In the genomic region with DNA sequence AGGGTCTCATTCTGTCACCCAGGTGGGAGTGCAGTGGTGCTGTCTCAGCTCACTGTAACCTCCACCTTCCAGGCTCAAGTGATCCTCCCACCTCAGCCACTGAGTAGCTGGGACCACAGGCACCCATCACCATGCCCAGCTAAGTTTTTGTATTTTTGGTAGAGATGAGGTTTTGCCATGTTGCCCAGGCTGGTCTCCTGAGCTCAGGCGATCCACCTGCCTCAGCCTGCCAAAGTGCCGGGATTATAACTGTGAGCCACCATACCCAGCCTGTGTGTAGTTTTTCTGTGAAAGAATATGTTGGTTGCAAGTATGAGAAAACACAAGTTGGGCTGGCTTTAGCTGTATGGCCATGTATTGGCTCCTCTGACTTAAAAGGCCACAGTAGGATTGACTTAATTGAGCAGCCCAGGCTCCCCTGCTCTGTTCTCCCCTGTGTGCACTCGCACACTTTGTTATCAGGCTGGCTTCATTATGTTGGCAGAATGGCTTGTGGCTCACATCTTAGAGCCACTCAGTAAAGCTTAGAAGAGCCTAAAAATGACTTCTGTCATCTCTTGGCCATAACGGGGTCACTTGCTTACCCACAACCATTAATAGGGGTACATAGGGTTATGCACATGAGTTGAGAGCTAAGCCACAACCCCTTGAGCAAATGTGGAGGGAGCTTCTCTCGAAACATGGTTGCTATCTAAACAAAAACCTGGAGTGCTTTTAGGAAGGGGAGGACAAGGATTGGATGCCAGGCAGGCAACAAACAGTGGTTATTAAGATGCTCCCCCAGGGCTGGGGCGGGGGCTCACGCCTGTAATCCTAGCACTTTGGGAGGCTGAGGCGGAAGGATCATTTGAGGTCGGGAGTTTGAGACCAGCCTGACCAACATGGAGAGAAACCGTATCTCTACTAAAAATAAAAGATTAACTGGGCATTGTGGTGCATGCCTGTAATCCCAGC, we compare ENCODE assay signal across 12 cellular contexts. TPM values are rescaled to one million over a fixed set of nuclear protein-coding genes. Genes with fewer than 3 reads are reported as not detected.
DNase-seq lines count a peak whose midpoint lies in the region; ATAC-seq and TF ChIP-seq lines count a peak whose summit lies in the region.
"Had no signal": no experiment of that assay in that cellular context is flagged by ENCODE, and none has a peak within 500 bp of the region (broad histone marks: within the 10 kb centered on the region; RNA-seq: fewer than 3 reads in every experiment).

No MANE protein-coding gene starts in this region.

- 80 to 89% methylated on average over 10 of the region's 10 CpGs for WGBS in lung, 2 donors
- WGBS in transverse colon (ENCODE audit: low coverage in 1 of 2), 2 donors: 79 to 93% methylated on average over 5 to 10 of the region's 10 CpGs

- no peak for TF ChIP-seq POLR2A in transverse colon (IDR thresholded peaks at IDR 0.05)

- H3K27ac ChIP-seq in lung (ENCODE audit: low read depth in 1 of 2, low read length in 1 of 2) (peak overlapping the region in 1 of 2 donors; percentile 4), transverse colon (peak overlapping the region in 3 of 4 donors; percentile 42 to 61 (median 60))

- peak overlapping the region; percentile 22 for H3K27ac Mint-ChIP-seq in activated naive CD4-positive, alpha-beta T cell treated with anti-CD3 and anti-CD28 coated beads, Interleukin-2, amount 10 ng/mL, durations not matched to agents 7 days and 5 days
- H3K27ac Mint-ChIP-seq in activated naive CD8-positive, alpha-beta T cell treated with anti-CD3 and anti-CD28 coated beads for 36 hours: peak overlapping the region; percentile 69

- H3K4me1 Mint-ChIP-seq in activated naive CD4-positive, alpha-beta T cell treated with anti-CD3 and anti-CD28 coated beads, Interleukin-2, amount 10 ng/mL, durations not matched to agents 7 days and 5 days: peaks cover 80% of the 10 kb centered on the region
- peaks cover 74% of the 10 kb centered on the region for H3K4me1 Mint-ChIP-seq in activated naive CD8-positive, alpha-beta T cell treated with anti-CD3 and anti-CD28 coated beads for 36 hours

- CTCF ChIA-PET in activated naive CD4-positive, alpha-beta T cell treated with anti-CD3 and anti-CD28 coated beads, Interleukin-2, amount 10 ng/mL, durations not matched to agents 7 days and 5 days (lab: Charles Lee): no interaction called here

- no peaks in the 10 kb centered on the region for H3K27me3 Mint-ChIP-seq in activated naive CD4-positive, alpha-beta T cell treated with anti-CD3 and anti-CD28 coated beads, Interleukin-2, amount 10 ng/mL, durations not matched to agents 7 days and 5 days
- H3K27me3 Mint-ChIP-seq in activated naive CD8-positive, alpha-beta T cell treated with anti-CD3 and anti-CD28 coated beads for 36 hours: peaks cover 4% of the 10 kb centered on the region

- H3K27me3 ChIP-seq in lung (ENCODE audit: control insufficient read depth, insufficient read depth) (no peaks in the 10 kb centered on the region), transverse colon (no peaks in the 10 kb centered on the region)
- H3K27me3 ChIP-seq: BE2C had no signal

- in situ Hi-C loops in transverse colon (cut with MboI; ENCODE audit: low pct_ligation_motif_present in 1 of 4, low pct_unique_long_range_greater_than_20kb in 1 of 4, low sequenced_read_pairs in 3 of 4): no loop called here

- H3K4me3 ChIP-seq in lung (no peak overlapping the region), transverse colon (no peak overlapping the region)

- H3K4me3 Mint-ChIP-seq in activated naive CD4-positive, alpha-beta T cell treated with anti-CD3 and anti-CD28 coated beads, Interleukin-2, amount 10 ng/mL, durations not matched to agents 7 days and 5 days: no peak overlapping the region
- peak overlapping the region; percentile 6 for H3K4me3 Mint-ChIP-seq in activated naive CD8-positive, alpha-beta T cell treated with anti-CD3 and anti-CD28 coated beads for 36 hours

- H3K36me3 Mint-ChIP-seq in activated naive CD4-positive, alpha-beta T cell treated with anti-CD3 and anti-CD28 coated beads, Interleukin-2, amount 10 ng/mL, durations not matched to agents 7 days and 5 days: peaks cover 85% of the 10 kb centered on the region
- H3K36me3 Mint-ChIP-seq in activated naive CD8-positive, alpha-beta T cell treated with anti-CD3 and anti-CD28 coated beads for 36 hours: peaks cover 86% of the 10 kb centered on the region

- peaks cover 0 to 3% of the 10 kb centered on the region in 2 donors for H3K36me3 ChIP-seq in lung (ENCODE audit: control insufficient read depth in 2 of 2, insufficient read depth in 2 of 2, low read length in 2 of 2)
- peaks cover 0 to 8% (median 0%) of the 10 kb centered on the region in 4 donors for H3K36me3 ChIP-seq in transverse colon

- H3K4me1 ChIP-seq in lung (ENCODE audit: control insufficient read depth in 2 of 2, insufficient read depth in 2 of 2, low read length in 2 of 2) (peaks cover 18 to 50% of the 10 kb centered on the region in 2 donors), transverse colon (peaks cover 61 to 93% (median 77%) of the 10 kb centered on the region in 4 donors)

- intact Hi-C loops in transverse colon (cut with DNase I; ENCODE audit: low total_unique reads): no loop called here

- no peak for ATAC-seq in lung (ENCODE audit: insufficient read depth, low FRiP score)

- TF ChIP-seq EP300 in transverse colon (IDR thresholded peaks at IDR 0.05; ENCODE audit: low read depth): no peak

- no peak for DNase-seq in activated naive CD4-positive, alpha-beta T cell treated with anti-CD3 and anti-CD28 coated beads, Interleukin-2, amount 10 ng/mL, durations not matched to agents 7 days and 5 days
- DNase-seq in activated naive CD4-positive, alpha-beta T cell treated with Interleukin-2 at 50 U/mL for 16 hours: no peak
- no peak for DNase-seq in activated naive CD8-positive, alpha-beta T cell treated with anti-CD3 and anti-CD28 coated beads for 36 hours
- peak; percentile 27 for DNase-seq in lung (ENCODE audit: low spot score)
- no peak for DNase-seq in transverse colon
- DNase-seq in T1000 (lab: John Stamatoyannopoulos, UW): no peak
- no peak for DNase-seq in cortex of kidney (lab: John Stamatoyannopoulos, UW)
- no peak for DNase-seq in stimulated activated CD4-positive, alpha-beta T cell treated with anti-CD3 and anti-CD28 coated beads, Interleukin-2, amount 100 ng/mL, for 24 hours
- DNase-seq: activated effector memory CD4-positive, alpha-beta T cell treated with Interleukin-2 at 50 U/mL for 16 hours; BE2C; NCI-H446; SW 1271 had no signal

- H3K9me3 ChIP-seq in lung (ENCODE audit: control insufficient read depth in 2 of 2, insufficient read depth in 1 of 2, low read length in 1 of 2) (no peaks in the 10 kb centered on the region), transverse colon (no peaks in the 10 kb centered on the region)
- H3K9me3 ChIP-seq: BE2C had no signal

- no peak for TF ChIP-seq CTCF in lung (IDR thresholded peaks at IDR 0.05; ENCODE audit: control extremely low read depth, extremely low read depth)
- TF ChIP-seq CTCF in transverse colon (IDR thresholded peaks at IDR 0.05): no peak

- H3K9me3 Mint-ChIP-seq in activated naive CD4-positive, alpha-beta T cell treated with anti-CD3 and anti-CD28 coated beads, Interleukin-2, amount 10 ng/mL, durations not matched to agents 7 days and 5 days: no peaks in the 10 kb centered on the region
- H3K9me3 Mint-ChIP-seq in activated naive CD8-positive, alpha-beta T cell treated with anti-CD3 and anti-CD28 coated beads for 36 hours: no peaks in the 10 kb centered on the region

RNA-seq across cellular contexts. Expression of a gene that starts 6.1 kb away (rescaled TPM):
- total RNA-seq in activated naive CD8-positive, alpha-beta T cell treated with anti-CD3 and anti-CD28 coated beads for 36 hours: 10 to 100 TPM; 64.5 to 65.5 TPM
- total RNA-seq in lung (10 to 100 TPM; 62.7 to 81.7 TPM), transverse colon (10 to 100 TPM; 41.4 to 68.5 (median 58.4) TPM)
- 10 to 100 TPM; 10.1 to 18.5 TPM for polyA plus RNA-seq in lung
